ENCODE assay signal across 2 cellular contexts in the genomic region with DNA sequence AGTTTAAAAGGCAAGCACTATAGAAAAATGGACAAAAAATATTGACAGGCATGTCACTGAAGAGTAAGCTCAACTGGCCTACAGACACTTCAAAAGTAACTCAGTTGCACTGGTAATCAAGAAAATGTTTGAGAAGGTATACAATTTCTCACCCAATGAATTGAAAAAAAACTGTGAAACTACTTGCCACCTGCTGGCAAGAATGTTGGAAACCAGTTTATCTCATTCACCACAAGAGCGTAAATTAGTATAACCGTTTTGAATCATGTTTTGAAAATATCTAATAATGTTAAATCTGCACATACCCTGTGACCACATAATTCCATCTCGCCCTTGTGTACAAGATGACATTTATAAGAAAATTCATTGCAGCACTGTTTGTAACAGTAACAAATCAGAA.
A peak's percentile ranks its signal among the peaks of the same experiment; 100 is the strongest.
TF ChIP-seq lines count a peak whose summit lies in the region.

No MANE protein-coding gene starts in this region.

TF ChIP-seq in Ishikawa, 13 proteins besides CTCF, POLR2A, EP300 and RAD21:
- TF ChIP-seq TEAD4 (IDR thresholded peaks at IDR 0.05) (peak; percentile 72), CEBPB (IDR thresholded peaks at IDR 0.05) (no peak), TCF12 (IDR thresholded peaks at IDR 0.05; ENCODE audit: low read depth) (no peak), NFIC (IDR thresholded peaks at IDR 0.05) (no peak), TAF1 (IDR thresholded peaks at IDR 0.05; ENCODE audit: low read depth) (no peak), EGR1 (IDR thresholded peaks at IDR 0.05) (no peak), CREB1 (IDR thresholded peaks at IDR 0.05; ENCODE audit: low read depth) (no peak), ZBTB7A (IDR thresholded peaks at IDR 0.05; ENCODE audit: low read depth) (no peak), FOXM1 (IDR thresholded peaks at IDR 0.05; ENCODE audit: borderline replicate concordance, low read depth) (0 out of 2 replicates have a peak, but pooled peaks have one; percentile 19)
- TF ChIP-seq, protein P1, sequence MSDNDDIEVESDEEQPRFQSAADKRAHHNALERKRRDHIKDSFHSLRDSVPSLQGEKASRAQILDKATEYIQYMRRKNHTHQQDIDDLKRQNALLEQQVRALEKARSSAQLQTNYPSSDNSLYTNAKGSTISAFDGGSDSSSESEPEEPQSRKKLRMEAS (IDR thresholded peaks at IDR 0.05) = no peak
- TF ChIP-seq, protein P2, sequence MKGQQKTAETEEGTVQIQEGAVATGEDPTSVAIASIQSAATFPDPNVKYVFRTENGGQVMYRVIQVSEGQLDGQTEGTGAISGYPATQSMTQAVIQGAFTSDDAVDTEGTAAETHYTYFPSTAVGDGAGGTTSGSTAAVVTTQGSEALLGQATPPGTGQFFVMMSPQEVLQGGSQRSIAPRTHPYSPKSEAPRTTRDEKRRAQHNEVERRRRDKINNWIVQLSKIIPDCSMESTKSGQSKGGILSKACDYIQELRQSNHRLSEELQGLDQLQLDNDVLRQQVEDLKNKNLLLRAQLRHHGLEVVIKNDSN (IDR thresholded peaks at IDR 0.05) = no peak
- TF ChIP-seq, protein P3, sequence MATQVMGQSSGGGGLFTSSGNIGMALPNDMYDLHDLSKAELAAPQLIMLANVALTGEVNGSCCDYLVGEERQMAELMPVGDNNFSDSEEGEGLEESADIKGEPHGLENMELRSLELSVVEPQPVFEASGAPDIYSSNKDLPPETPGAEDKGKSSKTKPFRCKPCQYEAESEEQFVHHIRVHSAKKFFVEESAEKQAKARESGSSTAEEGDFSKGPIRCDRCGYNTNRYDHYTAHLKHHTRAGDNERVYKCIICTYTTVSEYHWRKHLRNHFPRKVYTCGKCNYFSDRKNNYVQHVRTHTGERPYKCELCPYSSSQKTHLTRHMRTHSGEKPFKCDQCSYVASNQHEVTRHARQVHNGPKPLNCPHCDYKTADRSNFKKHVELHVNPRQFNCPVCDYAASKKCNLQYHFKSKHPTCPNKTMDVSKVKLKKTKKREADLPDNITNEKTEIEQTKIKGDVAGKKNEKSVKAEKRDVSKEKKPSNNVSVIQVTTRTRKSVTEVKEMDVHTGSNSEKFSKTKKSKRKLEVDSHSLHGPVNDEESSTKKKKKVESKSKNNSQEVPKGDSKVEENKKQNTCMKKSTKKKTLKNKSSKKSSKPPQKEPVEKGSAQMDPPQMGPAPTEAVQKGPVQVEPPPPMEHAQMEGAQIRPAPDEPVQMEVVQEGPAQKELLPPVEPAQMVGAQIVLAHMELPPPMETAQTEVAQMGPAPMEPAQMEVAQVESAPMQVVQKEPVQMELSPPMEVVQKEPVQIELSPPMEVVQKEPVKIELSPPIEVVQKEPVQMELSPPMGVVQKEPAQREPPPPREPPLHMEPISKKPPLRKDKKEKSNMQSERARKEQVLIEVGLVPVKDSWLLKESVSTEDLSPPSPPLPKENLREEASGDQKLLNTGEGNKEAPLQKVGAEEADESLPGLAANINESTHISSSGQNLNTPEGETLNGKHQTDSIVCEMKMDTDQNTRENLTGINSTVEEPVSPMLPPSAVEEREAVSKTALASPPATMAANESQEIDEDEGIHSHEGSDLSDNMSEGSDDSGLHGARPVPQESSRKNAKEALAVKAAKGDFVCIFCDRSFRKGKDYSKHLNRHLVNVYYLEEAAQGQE (IDR thresholded peaks at IDR 0.05; ENCODE audit: low read depth) = no peak
TF ChIP-seq in Ishikawa: peak in this region for 2.

TF ChIP-seq in K562, 482 proteins besides CTCF, POLR2A, EP300 and RAD21:
- no peak for TF ChIP-seq HDAC8 (tag; IDR thresholded peaks at IDR 0.05)
- TF ChIP-seq TEAD1 (CRISPR knock-in tag; IDR thresholded peaks at IDR 0.05) = peak; percentile 75 to 84
- TF ChIP-seq, protein P4, sequence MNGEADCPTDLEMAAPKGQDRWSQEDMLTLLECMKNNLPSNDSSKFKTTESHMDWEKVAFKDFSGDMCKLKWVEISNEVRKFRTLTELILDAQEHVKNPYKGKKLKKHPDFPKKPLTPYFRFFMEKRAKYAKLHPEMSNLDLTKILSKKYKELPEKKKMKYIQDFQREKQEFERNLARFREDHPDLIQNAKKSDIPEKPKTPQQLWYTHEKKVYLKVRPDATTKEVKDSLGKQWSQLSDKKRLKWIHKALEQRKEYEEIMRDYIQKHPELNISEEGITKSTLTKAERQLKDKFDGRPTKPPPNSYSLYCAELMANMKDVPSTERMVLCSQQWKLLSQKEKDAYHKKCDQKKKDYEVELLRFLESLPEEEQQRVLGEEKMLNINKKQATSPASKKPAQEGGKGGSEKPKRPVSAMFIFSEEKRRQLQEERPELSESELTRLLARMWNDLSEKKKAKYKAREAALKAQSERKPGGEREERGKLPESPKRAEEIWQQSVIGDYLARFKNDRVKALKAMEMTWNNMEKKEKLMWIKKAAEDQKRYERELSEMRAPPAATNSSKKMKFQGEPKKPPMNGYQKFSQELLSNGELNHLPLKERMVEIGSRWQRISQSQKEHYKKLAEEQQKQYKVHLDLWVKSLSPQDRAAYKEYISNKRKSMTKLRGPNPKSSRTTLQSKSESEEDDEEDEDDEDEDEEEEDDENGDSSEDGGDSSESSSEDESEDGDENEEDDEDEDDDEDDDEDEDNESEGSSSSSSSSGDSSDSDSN (IDR thresholded peaks at IDR 0.05; ENCODE audit: borderline replicate concordance in 1 of 2, low read depth in 2 of 2, low read length in 2 of 2) = no peak
- no peak for TF ChIP-seq TARDBP (IDR thresholded peaks at IDR 0.05)
- 0 out of 2 replicates have a peak, but pooled peaks have one; percentile 43 for TF ChIP-seq ZNF384 (IDR thresholded peaks at IDR 0.05; ENCODE audit: low read depth, low read length)
- peak; percentile 76 for TF ChIP-seq TEAD4 (IDR thresholded peaks at IDR 0.05; ENCODE audit: low read length)
- TF ChIP-seq TEAD4 (CRISPR knock-in tag; IDR thresholded peaks at IDR 0.05; ENCODE audit: borderline replicate concordance) = no peak
- peak; percentile 70; the same call in 1 of the 2 replicates for TF ChIP-seq TEAD2 (tag; IDR thresholded peaks at IDR 0.05)
